Comparison of ENCODE assay signal across 19 cellular contexts in genomic region chr9:128499920-128500319, GRCh38. TPM values are rescaled to one million over a fixed set of nuclear protein-coding genes. Genes with fewer than 3 reads are reported as not detected.
DNase-seq lines count a peak whose midpoint lies in the region; ATAC-seq and TF ChIP-seq lines count a peak whose summit lies in the region.
"Had no signal": no experiment of that assay in that cellular context is flagged by ENCODE, and none has a peak within 500 bp of the region (broad histone marks: within the 10 kb centered on the region; RNA-seq: fewer than 3 reads in every experiment).

No MANE protein-coding gene starts in this region.

- H3K4me1 ChIP-seq in mucosa of descending colon (ENCODE audit: low read depth) = peaks cover 7% of the 10 kb centered on the region

- H3K36me3 Mint-ChIP-seq in activated naive CD4-positive, alpha-beta T cell treated with anti-CD3 and anti-CD28 coated beads for 36 hours (ENCODE audit: low read depth) = peaks cover 23% of the 10 kb centered on the region
- H3K36me3 Mint-ChIP-seq in stimulated activated effector memory CD8-positive, alpha-beta T cell treated with anti-CD3 and anti-CD28 coated beads, Interleukin-12 subunit alpha, Interleukin-12 subunit beta, amount 100 ng/mL, for 72 hours = peaks cover 80% of the 10 kb centered on the region
- peaks cover 7 to 40% (median 9%) of the 10 kb centered on the region in 3 donors for H3K36me3 Mint-ChIP-seq in immature natural killer cell

- H3K9me3 ChIP-seq in SK-N-MC (ENCODE audit: low read depth, low read length) (no peaks in the 10 kb centered on the region), mucosa of descending colon (no peaks in the 10 kb centered on the region)

- peaks cover 5% of the 10 kb centered on the region for H3K4me1 Mint-ChIP-seq in activated naive CD4-positive, alpha-beta T cell treated with anti-CD3 and anti-CD28 coated beads for 36 hours (ENCODE audit: low read depth)
- H3K4me1 Mint-ChIP-seq in stimulated activated effector memory CD8-positive, alpha-beta T cell treated with anti-CD3 and anti-CD28 coated beads, Interleukin-12 subunit alpha, Interleukin-12 subunit beta, amount 100 ng/mL, for 72 hours = no peaks in the 10 kb centered on the region
- peaks cover 7 to 13% of the 10 kb centered on the region in 2 donors for H3K4me1 Mint-ChIP-seq in immature natural killer cell

- no peak overlapping the region for H3K4me3 ChIP-seq in SK-N-MC
- H3K4me3 ChIP-seq in mucosa of descending colon = no peak overlapping the region

- H3K27me3 Mint-ChIP-seq in activated naive CD4-positive, alpha-beta T cell treated with anti-CD3 and anti-CD28 coated beads for 36 hours (ENCODE audit: low read depth) = no peaks in the 10 kb centered on the region
- peaks cover 4 to 9% (median 5%) of the 10 kb centered on the region in 3 donors for H3K27me3 Mint-ChIP-seq in immature natural killer cell (ENCODE audit: low read depth in 3 of 3)

- no peak overlapping the region for H3K9ac ChIP-seq in SK-N-MC (ENCODE audit: insufficient read length)
- H3K9ac ChIP-seq: KMS-11 had no signal

- peak overlapping the region; percentile 33; the same call in 1 of the 2 replicates for H3K27ac ChIP-seq in SK-N-MC
- H3K27ac ChIP-seq: KMS-11 had no signal

- DNase-seq in activated naive CD4-positive, alpha-beta T cell treated with anti-CD3 and anti-CD28 coated beads for 36 hours = no peak
- no peak for DNase-seq in activated naive CD4-positive, alpha-beta T cell (lab: John Stamatoyannopoulos, UW)
- no peak for DNase-seq in SK-N-MC (ENCODE audit: low read depth, low spot score)
- peak; percentile 67 for DNase-seq in mesenteric fat pad (ENCODE audit: low spot score)
- no peak for DNase-seq in stimulated activated effector memory CD8-positive, alpha-beta T cell treated with anti-CD3 and anti-CD28 coated beads, Interleukin-12 subunit alpha, Interleukin-12 subunit beta, amount 100 ng/mL, for 72 hours (ENCODE audit: low spot score in 2 of 2)
- DNase-seq in immature natural killer cell = no peak
- DNase-seq in mucosa of descending colon = no peak
- DNase-seq in activated CD4-positive, alpha-beta T cell treated with anti-CD3 and anti-CD28 coated beads for 48 hours = no peak
- DNase-seq: AML-193, GF-D8, IMR-90, NCI-H1105, NCI-H146, NCI-H2081, NCI-H2171, NCI-H526 treated with DMSO at 0.1 percent for 48 hours, Right ventricle myocardium superior had no signal

- H3K9me3 Mint-ChIP-seq in activated naive CD4-positive, alpha-beta T cell treated with anti-CD3 and anti-CD28 coated beads for 36 hours = no peaks in the 10 kb centered on the region
- H3K9me3 Mint-ChIP-seq in stimulated activated effector memory CD8-positive, alpha-beta T cell treated with anti-CD3 and anti-CD28 coated beads, Interleukin-12 subunit alpha, Interleukin-12 subunit beta, amount 100 ng/mL, for 72 hours = no peaks in the 10 kb centered on the region
- peaks cover 0 to 1% (median 0%) of the 10 kb centered on the region in 6 donors for H3K9me3 Mint-ChIP-seq in immature natural killer cell

- no peak overlapping the region for H3K4me3 Mint-ChIP-seq in activated naive CD4-positive, alpha-beta T cell treated with anti-CD3 and anti-CD28 coated beads for 36 hours
- no peak overlapping the region for H3K4me3 Mint-ChIP-seq in stimulated activated effector memory CD8-positive, alpha-beta T cell treated with anti-CD3 and anti-CD28 coated beads, Interleukin-12 subunit alpha, Interleukin-12 subunit beta, amount 100 ng/mL, for 72 hours
- H3K4me3 Mint-ChIP-seq in immature natural killer cell = no peak overlapping the region
- H3K4me3 Mint-ChIP-seq: CD14-positive monocyte had no signal

- H3K36me3 ChIP-seq in SK-N-MC (ENCODE audit: insufficient read depth, low read length) = peaks cover 38% of the 10 kb centered on the region
- no peaks in the 10 kb centered on the region for H3K36me3 ChIP-seq in mucosa of descending colon (ENCODE audit: low read depth)

- intact Hi-C loops in activated naive CD4-positive, alpha-beta T cell treated with anti-CD3 and anti-CD28 coated beads for 36 hours (cut with micrococcal nuclease) = no loop called here
- intact Hi-C loops in mucosa of descending colon (cut with DNase I, micrococcal nuclease) = no loop called here

- ATAC-seq in stimulated activated effector memory CD8-positive, alpha-beta T cell treated with anti-CD3 and anti-CD28 coated beads, Interleukin-12 subunit alpha, Interleukin-12 subunit beta, amount 100 ng/mL, for 72 hours = no peak
- no peak for ATAC-seq in mucosa of descending colon

- CTCF ChIA-PET in activated naive CD4-positive, alpha-beta T cell treated with anti-CD3 and anti-CD28 coated beads for 36 hours (lab: Charles Lee) = no interaction called here

- no peak for TF ChIP-seq CTCF in mucosa of descending colon (IDR thresholded peaks at IDR 0.05)

- peak overlapping the region; percentile 70 for H3K27ac Mint-ChIP-seq in activated naive CD4-positive, alpha-beta T cell treated with anti-CD3 and anti-CD28 coated beads for 36 hours
- peak overlapping the region; percentile 77 for H3K27ac Mint-ChIP-seq in stimulated activated effector memory CD8-positive, alpha-beta T cell treated with anti-CD3 and anti-CD28 coated beads, Interleukin-12 subunit alpha, Interleukin-12 subunit beta, amount 100 ng/mL, for 72 hours
- H3K27ac Mint-ChIP-seq in immature natural killer cell = peak overlapping the region in 1 of 6 donors; percentile 58

RNA-seq across cellular contexts. Expression of gene GLE1, which starts 4.6 kb away (rescaled TPM):
- total RNA-seq in activated naive CD4-positive, alpha-beta T cell treated with anti-CD3 and anti-CD28 coated beads for 36 hours = 10 to 100 TPM; 48.7 to 51.6 TPM
- 19.0 TPM for total RNA-seq in mesenteric fat pad
- polyA plus RNA-seq in immature natural killer cell = 10 to 100 TPM; 17.4 to 49.3 (median 22.8) TPM
- total RNA-seq in mucosa of descending colon = 10 to 100 TPM; 25.7 to 35.0 (median 28.0) TPM

RNA-seq across cellular contexts. Expression of gene ODF2, which starts 44.1 kb away (rescaled TPM):
- total RNA-seq in activated naive CD4-positive, alpha-beta T cell treated with anti-CD3 and anti-CD28 coated beads for 36 hours = 10 to 100 TPM; 73.6 to 73.7 TPM
- total RNA-seq in mesenteric fat pad (18.6 TPM), mucosa of descending colon (10 to 100 TPM; 17.1 to 26.1 (median 19.4) TPM)
- 10 to 100 TPM in 2 of 3 donors, 1 to 10 TPM in 1; 5.6 to 37.2 (median 12.9) TPM for polyA plus RNA-seq in immature natural killer cell

RNA-seq across cellular contexts. Expression of gene SPTAN1, which starts 52.5 kb away (rescaled TPM):
- total RNA-seq in activated naive CD4-positive, alpha-beta T cell treated with anti-CD3 and anti-CD28 coated beads for 36 hours = 100 to 1,000 TPM; 162 to 183 TPM
- 361 TPM for total RNA-seq in mesenteric fat pad
- polyA plus RNA-seq in immature natural killer cell = 100 to 1,000 TPM in 1 of 3 donors, 10 to 100 TPM in 1, 1 to 10 TPM in 1; 4.8 to 112 (median 25.5) TPM
- total RNA-seq in mucosa of descending colon = 100 to 1,000 TPM; 235 to 322 (median 321) TPM
